Comparison of ENCODE assay signal across 16 cellular contexts in genomic region chr20:31693402-31693801, GRCh38. TPM values are rescaled to one million over a fixed set of nuclear protein-coding genes. Genes with fewer than 3 reads are reported as not detected.
DNase-seq lines count a peak whose midpoint lies in the region; FAIRE-seq and TF ChIP-seq lines count a peak whose summit lies in the region.
"Had no signal": no experiment of that assay in that cellular context is flagged by ENCODE, and none has a peak within 500 bp of the region (broad histone marks: within the 10 kb centered on the region; RNA-seq: fewer than 3 reads in every experiment).

No MANE protein-coding gene starts in this region.

- H2BK15ac ChIP-seq in H1 (ENCODE audit: low read length) = no peak overlapping the region

- H2AFZ ChIP-seq in OCI-LY1 (ENCODE audit: low read length) (no peak overlapping the region), H1 (ENCODE audit: low read length) (no peak overlapping the region)

- H3K36me3 ChIP-seq in OCI-LY1 (ENCODE audit: insufficient read depth, low read length) = peaks cover 25% of the 10 kb centered on the region; the same call in 1 of the 2 replicates
- no peaks in the 10 kb centered on the region; a peak in 1 of 8 replicates for H3K36me3 ChIP-seq in H1 (ENCODE audit: control insufficient read depth in 2 of 4, insufficient read depth in 4 of 4, low read length in 3 of 4)
- H3K36me3 ChIP-seq in thymus (ENCODE audit: control insufficient read depth, insufficient read depth) = peaks cover 41% of the 10 kb centered on the region

- no peaks in the 10 kb centered on the region for H3K27me3 Mint-ChIP-seq in activated naive CD4-positive, alpha-beta T cell treated with anti-CD3 and anti-CD28 coated beads for 36 hours (ENCODE audit: low read depth)

- no peak overlapping the region for H3K56ac ChIP-seq in H1 (replicated peaks; ENCODE audit: insufficient read length, low read depth, low read length)

- no peak overlapping the region for H3K23ac ChIP-seq in H1 (ENCODE audit: insufficient read length)

- H3F3A ChIP-seq in OCI-LY1 (ENCODE audit: insufficient read depth, low read length) = peaks cover 6% of the 10 kb centered on the region

- no peak overlapping the region for H3K9ac ChIP-seq in OCI-LY1 (ENCODE audit: low read length)
- no peak overlapping the region; a peak in 1 of 7 replicates for H3K9ac ChIP-seq in H1 (replicated peaks in 1 of 4; ENCODE audit: extremely low read depth in 1 of 4, low read depth in 3 of 4, low read length in 3 of 4)

- H3K18ac ChIP-seq in H1 (ENCODE audit: extremely low read depth, low read length) = 0 out of 2 replicates have a peak overlapping the region, but pooled peaks have one; percentile 56

- peaks cover 62% of the 10 kb centered on the region for H3K4me1 Mint-ChIP-seq in activated naive CD4-positive, alpha-beta T cell treated with anti-CD3 and anti-CD28 coated beads for 36 hours (ENCODE audit: low read depth)

- H3K4me3 Mint-ChIP-seq in activated naive CD4-positive, alpha-beta T cell treated with anti-CD3 and anti-CD28 coated beads for 36 hours = no peak overlapping the region
- H3K4me3 Mint-ChIP-seq: nephron had no signal

- H3K4ac ChIP-seq in H1 (replicated peaks; ENCODE audit: insufficient read length, low read depth, low read length) = no peak overlapping the region

- peak overlapping the region; percentile 72; the same call in 1 of the 2 replicates for H2BK20ac ChIP-seq in H1 (ENCODE audit: low read length)

- H4K91ac ChIP-seq in H1 (replicated peaks; ENCODE audit: insufficient read length, low read length) = no peak overlapping the region

- H3K27ac ChIP-seq in OCI-LY1 (ENCODE audit: low read depth, low read length, poor library complexity, severe bottlenecking) (peak overlapping the region; percentile 29), H1 (ENCODE audit: low read depth, low read length) (no peak overlapping the region), thymus (ENCODE audit: low read depth) (peak overlapping the region; percentile 70)
- H3K27ac ChIP-seq: foreskin keratinocyte had no signal

- TF ChIP-seq POLR2A in H1 (IDR thresholded peaks at IDR 0.05; ENCODE audit: control extremely low read depth in 1 of 2, low read depth in 2 of 2, low read length in 2 of 2) = no peak

- no peaks in the 10 kb centered on the region for H3K9me2 ChIP-seq in OCI-LY1 (ENCODE audit: low read depth, low read length)

- no peak for TF ChIP-seq EP300 in H1 (IDR thresholded peaks at IDR 0.05; ENCODE audit: borderline replicate concordance in 1 of 2, low read depth in 2 of 2, low read length in 2 of 2)

- CTCF ChIA-PET in activated naive CD4-positive, alpha-beta T cell treated with anti-CD3 and anti-CD28 coated beads for 36 hours (lab: Charles Lee) = interaction anchor here (0.6 to 3.6 kb wide), 5 partner anchors 18 to 135 kb away, joined by 3 to 24 read pairs (median 6); no protein-coding TSS in a partner anchor
- CTCF ChIA-PET in H1 (lab: Charles Lee; ENCODE audit: partially characterized antibody) = interaction anchor here (1.1 to 6.8 kb wide), 11 partner anchors 9 to 136 kb away, joined by 3 to 49 read pairs (median 7); no protein-coding TSS in a partner anchor

- POLR2A ChIA-PET in H1 (lab: Charles Lee; ENCODE audit: partially characterized antibody) = interaction anchor here (1.0 to 3.4 kb wide), 4 partner anchors 15 to 30 kb away, joined by 3 to 25 read pairs (median 8); partner anchors contain the start of gene BCL2L1

- no peak for TF ChIP-seq RAD21 in H1 (IDR thresholded peaks at IDR 0.05 in 1 of 2, conservative IDR thresholded peaks at IDR 0.05 in 1 of 2; ENCODE audit: low read depth in 2 of 2, low read length in 2 of 2)

- no peak overlapping the region for H3K4me2 ChIP-seq in OCI-LY1 (ENCODE audit: low read length)
- no peak overlapping the region for H3K4me2 ChIP-seq in H1 (ENCODE audit: insufficient read depth in 1 of 2, low read depth in 2 of 2, low read length in 2 of 2)

- no peak overlapping the region for H3K14ac ChIP-seq in H1 (ENCODE audit: insufficient read length)

- H4K8ac ChIP-seq in H1 (ENCODE audit: extremely low read depth, insufficient read depth, low read length) = no peak overlapping the region

- no peaks in the 10 kb centered on the region for H3K27me3 ChIP-seq in OCI-LY1 (ENCODE audit: insufficient read depth, low read length)
- H3K27me3 ChIP-seq in H1 (replicated peaks in 1 of 4; ENCODE audit: control insufficient read depth in 3 of 4, extremely low read depth in 1 of 4, insufficient read depth in 3 of 4, low read length in 3 of 4) = no peaks in the 10 kb centered on the region
- no peaks in the 10 kb centered on the region for H3K27me3 ChIP-seq in thymus (ENCODE audit: control insufficient read depth, insufficient read depth)
- H3K27me3 ChIP-seq: foreskin keratinocyte, tibial artery had no signal

- H3K36me3 Mint-ChIP-seq in activated naive CD4-positive, alpha-beta T cell treated with anti-CD3 and anti-CD28 coated beads for 36 hours (ENCODE audit: low read depth) = peaks cover 45% of the 10 kb centered on the region

- H3K79me2 ChIP-seq in OCI-LY1 (ENCODE audit: insufficient read depth, low read length) (peaks cover 9% of the 10 kb centered on the region; the same call in 1 of the 2 replicates), H1 (ENCODE audit: control insufficient read depth in 1 of 2, insufficient read depth in 2 of 2, low read length in 2 of 2) (peaks cover 0 to 58% of the 10 kb centered on the region in 2 experiments; a peak in 2 of 4 replicates)

- H2BK120ac ChIP-seq in H1 (replicated peaks; ENCODE audit: low read depth, low read length) = no peak overlapping the region

- no peaks in the 10 kb centered on the region for H3K23me2 ChIP-seq in H1 (ENCODE audit: low read depth, low read length)

- H3K79me1 ChIP-seq in H1 (ENCODE audit: low read depth, low read length) = peaks cover 5% of the 10 kb centered on the region

- H2BK5ac ChIP-seq in H1 (ENCODE audit: low read depth, low read length) = 0 out of 2 replicates have a peak overlapping the region, but pooled peaks have one; percentile 26

- peaks cover 52% of the 10 kb centered on the region for H3K4me1 ChIP-seq in OCI-LY1 (ENCODE audit: insufficient read depth, low read length, severe bottlenecking)
- peaks cover 14 to 26% (median 20%) of the 10 kb centered on the region in 4 experiments for H3K4me1 ChIP-seq in H1 (replicated peaks in 1 of 4; ENCODE audit: control insufficient read depth in 3 of 4, insufficient read depth in 4 of 4, low read length in 3 of 4)
- H3K4me1 ChIP-seq in thymus (ENCODE audit: control insufficient read depth, insufficient read depth, low read length) = peaks cover 46% of the 10 kb centered on the region

- no peak overlapping the region for H2AK5ac ChIP-seq in H1 (ENCODE audit: low read depth, low read length)

- no peaks in the 10 kb centered on the region for H4K20me1 ChIP-seq in OCI-LY1 (ENCODE audit: insufficient read depth, low read length)
- no peaks in the 10 kb centered on the region for H4K20me1 ChIP-seq in H1 (replicated peaks in 1 of 2; ENCODE audit: control insufficient read depth in 1 of 2, insufficient read depth in 2 of 2, low read length in 2 of 2)

- H2BK12ac ChIP-seq in H1 (ENCODE audit: low read depth, low read length) = no peak overlapping the region; the same call in 1 of the 2 replicates

- no peak for DNase-seq in activated naive CD4-positive, alpha-beta T cell treated with anti-CD3 and anti-CD28 coated beads for 36 hours
- DNase-seq in activated naive CD4-positive, alpha-beta T cell treated with Interleukin-2 at 50 U/mL for 16 hours = no peak
- DNase-seq in H1 (ENCODE audit: low read depth in 1 of 2, low spot score in 2 of 2) (no peak), mesenteric fat pad (ENCODE audit: low spot score) (no peak), NOMO-1 (lab: John Stamatoyannopoulos, UW; ENCODE audit: unreplicated experiment in 2 of 2) (no peak), NCI-H187 (lab: John Stamatoyannopoulos, UW) (no peak)
- DNase-seq: ACHN, aorta, foreskin keratinocyte, GF-D8, SIG-M5, tibial artery had no signal

- H3K27ac Mint-ChIP-seq in activated naive CD4-positive, alpha-beta T cell treated with anti-CD3 and anti-CD28 coated beads for 36 hours = peak overlapping the region; percentile 50

- H3K9me3 ChIP-seq in OCI-LY1 (ENCODE audit: low read length) (no peaks in the 10 kb centered on the region), H1 (ENCODE audit: insufficient read depth in 2 of 2, low read depth in 1 of 2, low read length in 1 of 2) (no peaks in the 10 kb centered on the region), thymus (ENCODE audit: control insufficient read depth) (no peaks in the 10 kb centered on the region)
- H3K9me3 ChIP-seq: tibial artery had no signal

- H3K9me3 Mint-ChIP-seq in activated naive CD4-positive, alpha-beta T cell treated with anti-CD3 and anti-CD28 coated beads for 36 hours = no peaks in the 10 kb centered on the region
- H3K9me3 Mint-ChIP-seq: nephron had no signal

- H4K5ac ChIP-seq in H1 (ENCODE audit: insufficient read length, low read depth, low read length) = no peak overlapping the region

- WGBS in H1 (ENCODE audit: extremely low coverage in 1 of 2, insufficient coverage in 1 of 2, insufficient read length in 1 of 2, insufficient replicate concordance in 2 of 2, low coverage in 1 of 2, low lambda C conversion rate in 2 of 2, missing lambda C conversion rate in 1 of 2), 2 experiments = 91% methylated on average over 6 of the region's 6 CpGs; no CpG with 5 or more reads in 1 of the 2 experiments
- 93% methylated on average over 6 of the region's 6 CpGs for WGBS in thymus

- no peak for TF ChIP-seq CTCF in OCI-LY1 (IDR thresholded peaks at IDR 0.05; ENCODE audit: low read length)
- TF ChIP-seq CTCF in H1 (IDR thresholded peaks at IDR 0.05; ENCODE audit: control extremely low read depth in 1 of 3, insufficient read depth in 1 of 3, low read depth in 1 of 3, low read length in 3 of 3) = no peak

- no peak overlapping the region for H3K4me3 ChIP-seq in OCI-LY1 (ENCODE audit: low read depth, low read length, poor library complexity, severe bottlenecking)
- no peak overlapping the region for H3K4me3 ChIP-seq in H1 (ENCODE audit: extremely low read depth in 1 of 4, insufficient read depth in 2 of 4, low read depth in 3 of 4, low read length in 4 of 4)
- no peak overlapping the region for H3K4me3 ChIP-seq in thymus (ENCODE audit: low read length)
- H3K4me3 ChIP-seq: tibial artery had no signal

- no peak for FAIRE-seq in H1 (lab: Jason Lieb, UNC)

- intact Hi-C loops in activated naive CD4-positive, alpha-beta T cell treated with anti-CD3 and anti-CD28 coated beads for 36 hours (cut with micrococcal nuclease) = no loop called here

RNA-seq across cellular contexts. Expression of gene BCL2L1, which starts 29.3 kb away (rescaled TPM):
- 10 to 100 TPM; 87.9 to 89.2 TPM for total RNA-seq in activated naive CD4-positive, alpha-beta T cell treated with anti-CD3 and anti-CD28 coated beads for 36 hours
- 64.9 and 66.0 TPM in 2 replicates for total RNA-seq in H1 (2021; fragmentation: NEBNext Ultra II Directional; extraction: Animal tissue kit (Norgen Biotek cat#: 25700))
- polyA plus RNA-seq in H1 (2011; rRNA removed) (66.1 and 94.4 TPM in 2 replicates), thymus (58.3 TPM)
- polyA plus RNA-seq in H1 (2011; cell fraction: cytosol; rRNA removed) = 78.2 TPM
- 67.5 TPM for polyA plus RNA-seq in H1 (2011; cell fraction: nucleus; rRNA removed)
- 69.5 to 76.8 TPM (median 74.9 TPM) in 4 replicates for polyA plus RNA-seq in H1 (2012, experiment 1 of 2)
- polyA plus RNA-seq in H1 (2012, experiment 2 of 2) = 119 TPM
- 36.6 TPM for polyA plus RNA-seq in H1 (2013, experiment 1 of 2)
- polyA plus RNA-seq in H1 (2013, experiment 2 of 2) = 38.8 TPM
- 49.7 and 68.8 TPM in 2 replicates for polyA minus RNA-seq in H1 (2011; rRNA and poly(A)+ RNA removed)
- 46.3 TPM for polyA minus RNA-seq in H1 (2011; cell fraction: cytosol; rRNA and poly(A)+ RNA removed)
- 57.2 TPM for polyA minus RNA-seq in H1 (2011; cell fraction: nucleus; rRNA and poly(A)+ RNA removed)
- 135 TPM for total RNA-seq in mesenteric fat pad

RNA-seq across cellular contexts. Expression of gene TPX2, which starts 45.7 kb away (rescaled TPM):
- total RNA-seq in activated naive CD4-positive, alpha-beta T cell treated with anti-CD3 and anti-CD28 coated beads for 36 hours = 100 to 1,000 TPM; 166 to 175 TPM
- total RNA-seq in H1 (2021; fragmentation: NEBNext Ultra II Directional; extraction: Animal tissue kit (Norgen Biotek cat#: 25700)) = 122 and 125 TPM in 2 replicates
- polyA plus RNA-seq in H1 (2011; rRNA removed) = 36.5 and 43.6 TPM in 2 replicates
- 59.8 TPM for polyA plus RNA-seq in H1 (2011; cell fraction: cytosol; rRNA removed)
- 51.2 TPM for polyA plus RNA-seq in H1 (2011; cell fraction: nucleus; rRNA removed)
- polyA plus RNA-seq in H1 (2012, experiment 1 of 2) = 97.2 to 147 TPM (median 112 TPM) in 4 replicates
- 15.4 TPM for polyA plus RNA-seq in H1 (2012, experiment 2 of 2)
- 96.2 TPM for polyA plus RNA-seq in H1 (2013, experiment 1 of 2)
- polyA plus RNA-seq in H1 (2013, experiment 2 of 2) = 91.5 TPM
- 68.9 and 76.2 TPM in 2 replicates for polyA minus RNA-seq in H1 (2011; rRNA and poly(A)+ RNA removed)
- 54.8 TPM for polyA minus RNA-seq in H1 (2011; cell fraction: cytosol; rRNA and poly(A)+ RNA removed)
- polyA minus RNA-seq in H1 (2011; cell fraction: nucleus; rRNA and poly(A)+ RNA removed) = 62.2 TPM
- 8.2 TPM for polyA plus RNA-seq in thymus
- total RNA-seq in mesenteric fat pad = 1.1 TPM

RNA-seq across cellular contexts. Expression of gene COX4I2, which starts 55.7 kb away (rescaled TPM):
- total RNA-seq in activated naive CD4-positive, alpha-beta T cell treated with anti-CD3 and anti-CD28 coated beads for 36 hours = not detected
- total RNA-seq in H1 (2021; fragmentation: NEBNext Ultra II Directional; extraction: Animal tissue kit (Norgen Biotek cat#: 25700)) = not detected in 2 replicates
- polyA plus RNA-seq in H1 (2011; rRNA removed) (0.26 and 0.97 TPM in 2 replicates), thymus (5.4 TPM)
- polyA plus RNA-seq in H1 (2011; cell fraction: cytosol; rRNA removed) = 0.14 TPM
- not detected for polyA plus RNA-seq in H1 (2011; cell fraction: nucleus; rRNA removed)
- polyA plus RNA-seq in H1 (2012, experiment 1 of 2) = 0.64 TPM in 1 of 4 replicates, not detected in the others
- polyA plus RNA-seq in H1 (2012, experiment 2 of 2) = not detected
- polyA plus RNA-seq in H1 (2013, experiment 1 of 2) = not detected
- not detected for polyA plus RNA-seq in H1 (2013, experiment 2 of 2)
- polyA minus RNA-seq in H1 (2011; rRNA and poly(A)+ RNA removed) = not detected in 2 replicates
- polyA minus RNA-seq in H1 (2011; cell fraction: cytosol; rRNA and poly(A)+ RNA removed) = not detected
- polyA minus RNA-seq in H1 (2011; cell fraction: nucleus; rRNA and poly(A)+ RNA removed) = not detected
- total RNA-seq in mesenteric fat pad = 2.3 TPM
- total RNA-seq: cerebellum, foreskin keratinocyte had no signal
- polyA plus RNA-seq: foreskin keratinocyte had no signal

Comparison
In these comparisons a context has a peak if more than half of its experiments do, and no peak if none do; other contexts are left out.
1. RNA of gene TPX2, which starts 45.7 kb away (total RNA-seq): 166 to 175 TPM in activated naive CD4-positive, alpha-beta T cell treated with anti-CD3 and anti-CD28 coated beads for 36 hours and 122 to 125 TPM in H1; 1.1 TPM in mesenteric fat pad (single experiment); every median in the first group is over 10 times any median in the second.